Comparison of ENCODE assay signal across 1 cellular context in the genomic region with DNA sequence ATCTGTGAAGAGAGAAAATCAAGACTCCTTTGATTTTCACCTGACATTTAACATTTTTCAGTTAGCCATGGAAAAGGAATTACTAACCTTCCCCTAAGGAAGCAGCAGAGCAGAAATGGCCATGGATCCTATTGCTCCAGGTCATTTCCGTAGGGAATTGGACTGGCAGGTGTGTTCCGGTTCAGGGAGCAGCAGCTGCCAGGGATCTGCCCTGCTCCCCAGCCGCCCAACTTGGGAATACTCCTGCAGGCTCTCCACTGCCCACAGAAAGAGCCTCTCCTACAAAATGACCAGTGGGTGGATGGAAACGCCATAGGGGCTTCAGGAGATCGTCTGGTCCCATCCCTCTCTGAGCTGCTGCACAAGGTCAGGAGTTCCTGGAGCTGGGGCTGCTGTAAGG.
TF ChIP-seq lines count a peak whose summit lies in the region.

No MANE protein-coding gene starts in this region.

TF ChIP-seq in IMR-90, 13 proteins besides CTCF, POLR2A, EP300 and RAD21 (continued from another document):
- TF ChIP-seq, protein P1, sequence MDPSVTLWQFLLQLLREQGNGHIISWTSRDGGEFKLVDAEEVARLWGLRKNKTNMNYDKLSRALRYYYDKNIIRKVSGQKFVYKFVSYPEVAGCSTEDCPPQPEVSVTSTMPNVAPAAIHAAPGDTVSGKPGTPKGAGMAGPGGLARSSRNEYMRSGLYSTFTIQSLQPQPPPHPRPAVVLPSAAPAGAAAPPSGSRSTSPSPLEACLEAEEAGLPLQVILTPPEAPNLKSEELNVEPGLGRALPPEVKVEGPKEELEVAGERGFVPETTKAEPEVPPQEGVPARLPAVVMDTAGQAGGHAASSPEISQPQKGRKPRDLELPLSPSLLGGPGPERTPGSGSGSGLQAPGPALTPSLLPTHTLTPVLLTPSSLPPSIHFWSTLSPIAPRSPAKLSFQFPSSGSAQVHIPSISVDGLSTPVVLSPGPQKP (IDR thresholded peaks at IDR 0.05; ENCODE audit: borderline replicate concordance, low read depth, low read length): no peak
- TF ChIP-seq MXI1 (IDR thresholded peaks at IDR 0.05; ENCODE audit: borderline replicate concordance, low read depth, low read length) (no peak), CEBPB (IDR thresholded peaks at IDR 0.05; ENCODE audit: low read depth, low read length) (no peak), CHD1 (IDR thresholded peaks at IDR 0.05; ENCODE audit: low read depth, low read length) (no peak), RFX5 (IDR thresholded peaks at IDR 0.05; ENCODE audit: low read depth, low read length) (no peak)
